14 cellular contexts compared by ENCODE assay signal in genomic region chr7:131183611-131184119, GRCh38.
A peak's percentile ranks its signal among the peaks of the same experiment; 100 is the strongest.
DNase-seq lines count a peak whose midpoint lies in the region; ATAC-seq and TF ChIP-seq lines count a peak whose summit lies in the region.
"Had no signal": no experiment of that assay in that cellular context is flagged by ENCODE, and none has a peak within 500 bp of the region (broad histone marks: within the 10 kb centered on the region; RNA-seq: fewer than 3 reads in every experiment).

No MANE protein-coding gene starts in this region.

- no peak overlapping the region for H3K4me3 Mint-ChIP-seq in activated T-helper 2 cell treated with anti-CD3 and anti-CD28 coated beads, Interferon-gamma antibody, Interleukin-2, Interleukin-4, amounts not matched to agents 10 μg/mL and 5 μg/mL and 100 μg/mL, durations not matched to agents 14 hours and 24 hours and 36 hours (ENCODE audit: low read depth)
- no peak overlapping the region for H3K4me3 Mint-ChIP-seq in HFFc6
- H3K4me3 Mint-ChIP-seq: neural crest cell had no signal

- no peak overlapping the region for H3K4me2 ChIP-seq in SK-N-SH
- H3K4me2 ChIP-seq in mesenchymal stem cell (ENCODE audit: low read length, poor library complexity, severe bottlenecking), result no peak overlapping the region

- no peak for DNase-seq in SK-N-SH
- DNase-seq in Jurkat, Clone E6-1 (ENCODE audit: low read depth, low spot score), result peak; percentile 40
- no peak for DNase-seq in activated T-helper 2 cell treated with anti-CD3 and anti-CD28 coated beads, Interferon-gamma antibody, Interleukin-2, Interleukin-4, amounts not matched to agents 10 μg/mL and 5 μg/mL and 100 μg/mL, durations not matched to agents 14 hours and 24 hours and 36 hours (ENCODE audit: low spot score)
- DNase-seq in mesenchymal stem cell, result no peak
- no peak for DNase-seq in islet precursor cell
- DNase-seq in HFFc6, result no peak
- DNase-seq: Calu3, sigmoid colon, substantia nigra had no signal

- H2AFZ ChIP-seq in SK-N-SH (ENCODE audit: low read depth) (no peak overlapping the region), mesenchymal stem cell (ENCODE audit: low read depth, low read length) (no peak overlapping the region)

- no peak overlapping the region for H4K8ac ChIP-seq in mesenchymal stem cell (ENCODE audit: low read length)

- H3K14ac ChIP-seq in mesenchymal stem cell (ENCODE audit: low read length in 2 of 2), result no peak overlapping the region

- no peaks in the 10 kb centered on the region for H3K79me1 ChIP-seq in mesenchymal stem cell (replicated peaks; ENCODE audit: low read length, poor library complexity, severe bottlenecking)

- peak overlapping the region; percentile 54 for H3K27ac Mint-ChIP-seq in activated T-helper 2 cell treated with anti-CD3 and anti-CD28 coated beads, Interferon-gamma antibody, Interleukin-2, Interleukin-4, amounts not matched to agents 10 μg/mL and 5 μg/mL and 100 μg/mL, durations not matched to agents 14 hours and 24 hours and 36 hours
- no peak overlapping the region; the same call in 1 of the 2 replicates for H3K27ac Mint-ChIP-seq in HFFc6

- no peak overlapping the region for H3K4ac ChIP-seq in mesenchymal stem cell (ENCODE audit: low read depth in 1 of 2, low read length in 2 of 2)

- peaks cover 4% of the 10 kb centered on the region for H3K9me3 Mint-ChIP-seq in activated T-helper 2 cell treated with anti-CD3 and anti-CD28 coated beads, Interferon-gamma antibody, Interleukin-2, Interleukin-4, amounts not matched to agents 10 μg/mL and 5 μg/mL and 100 μg/mL, durations not matched to agents 14 hours and 24 hours and 36 hours
- H3K9me3 Mint-ChIP-seq in HFFc6, result peaks cover 13% of the 10 kb centered on the region
- H3K9me3 Mint-ChIP-seq: neural crest cell had no signal

- no peak overlapping the region for H3K23ac ChIP-seq in mesenchymal stem cell (ENCODE audit: low read length in 2 of 2)

- H3K9me3 ChIP-seq in SK-N-SH (peaks cover 5% of the 10 kb centered on the region; the same call in 1 of the 2 replicates), mesenchymal stem cell (ENCODE audit: control insufficient read depth, low read length) (peaks cover 23% of the 10 kb centered on the region)
- H3K9me3 ChIP-seq: sigmoid colon had no signal

- CTCF ChIA-PET in SK-N-SH (lab: Yijun Ruan, JAX), result interaction anchor here (1.0 to 1.3 kb wide), 2 partner anchors 8 to 11 kb away, joined by 4 read pairs; no protein-coding TSS in a partner anchor

- TF ChIP-seq RAD21 in SK-N-SH (IDR thresholded peaks at IDR 0.05; ENCODE audit: low read length), result no peak

- no peak for ATAC-seq in SK-N-SH treated with all-trans-retinoic acid at 6 μM for 48 hours
- ATAC-seq in HG03175 (IDR thresholded peaks at IDR 0.05; ENCODE audit: unreplicated experiment), result no peak
- ATAC-seq: HepG2 had no signal

- no peak overlapping the region for H2BK120ac ChIP-seq in mesenchymal stem cell (ENCODE audit: low read depth, low read length)

- H4K91ac ChIP-seq in mesenchymal stem cell (ENCODE audit: low read length), result no peak overlapping the region

- no peak overlapping the region for H3K18ac ChIP-seq in mesenchymal stem cell (ENCODE audit: low read depth in 1 of 2, low read length in 2 of 2)

- 89% methylated on average over 3 of the region's 3 CpGs for WGBS in SK-N-SH (ENCODE audit: low lambda C conversion rate)
- WGBS in mesenchymal stem cell, result 97% methylated on average over 3 of the region's 3 CpGs

- H3K4me1 Mint-ChIP-seq in activated T-helper 2 cell treated with anti-CD3 and anti-CD28 coated beads, Interferon-gamma antibody, Interleukin-2, Interleukin-4, amounts not matched to agents 10 μg/mL and 5 μg/mL and 100 μg/mL, durations not matched to agents 14 hours and 24 hours and 36 hours (ENCODE audit: low read depth), result peaks cover 39% of the 10 kb centered on the region
- peaks cover 45% of the 10 kb centered on the region for H3K4me1 Mint-ChIP-seq in HFFc6 (ENCODE audit: low read depth)

- no peak overlapping the region for H2BK5ac ChIP-seq in mesenchymal stem cell (ENCODE audit: low read depth, low read length, poor library complexity, severe bottlenecking)

- H4K20me1 ChIP-seq in SK-N-SH (ENCODE audit: insufficient read depth), result no peaks in the 10 kb centered on the region

- no peaks in the 10 kb centered on the region for H3K27me3 Mint-ChIP-seq in activated T-helper 2 cell treated with anti-CD3 and anti-CD28 coated beads, Interferon-gamma antibody, Interleukin-2, Interleukin-4, amounts not matched to agents 10 μg/mL and 5 μg/mL and 100 μg/mL, durations not matched to agents 14 hours and 24 hours and 36 hours (ENCODE audit: low read depth)
- H3K27me3 Mint-ChIP-seq in HFFc6 (ENCODE audit: insufficient read depth), result peaks cover 4% of the 10 kb centered on the region; the same call in 1 of the 2 replicates

- intact Hi-C loops in activated T-helper 2 cell treated with anti-CD3 and anti-CD28 coated beads, Interferon-gamma antibody, Interleukin-2, Interleukin-4, amounts not matched to agents 10 μg/mL and 5 μg/mL and 100 μg/mL, durations not matched to agents 14 hours and 24 hours and 36 hours (cut with micrococcal nuclease), result loop anchor here (10.0 kb wide), 1 partner anchor 321 kb away; no protein-coding TSS in a partner anchor

- peaks cover 21% of the 10 kb centered on the region for H3F3A ChIP-seq in SK-N-SH (replicated peaks; ENCODE audit: insufficient read depth)

- H3K27ac ChIP-seq in SK-N-SH (ENCODE audit: low read depth in 2 of 2, low read length in 1 of 2), result no peak overlapping the region
- H3K27ac ChIP-seq in mesenchymal stem cell (ENCODE audit: low read length, poor library complexity, severe bottlenecking), result peak overlapping the region; percentile 48
- H3K27ac ChIP-seq: 22Rv1, sigmoid colon had no signal

- no peak for TF ChIP-seq EP300 in SK-N-SH (IDR thresholded peaks at IDR 0.05; ENCODE audit: borderline replicate concordance in 1 of 2, low read depth in 1 of 2, low read length in 1 of 2)

- H3K4me3 ChIP-seq in SK-N-SH (ENCODE audit: low read depth in 2 of 2, low read length in 1 of 2) (no peak overlapping the region), mesenchymal stem cell (ENCODE audit: insufficient read depth in 1 of 2, low read depth in 1 of 2, low read length in 2 of 2) (no peak overlapping the region)
- H3K4me3 ChIP-seq in Jurkat, Clone E6-1 (ENCODE audit: low read length), result no peak overlapping the region
- H3K4me3 ChIP-seq: sigmoid colon had no signal

- no peak overlapping the region for H2BK12ac ChIP-seq in mesenchymal stem cell (ENCODE audit: low read length in 2 of 2)

- no peaks in the 10 kb centered on the region for H3K9me2 ChIP-seq in SK-N-SH

- H3K27me3 ChIP-seq in SK-N-SH (ENCODE audit: insufficient read depth), result no peaks in the 10 kb centered on the region
- H3K27me3 ChIP-seq in mesenchymal stem cell (ENCODE audit: control insufficient read depth in 1 of 2, insufficient read depth in 1 of 2, low read length in 2 of 2), result no peaks in the 10 kb centered on the region
- H3K27me3 ChIP-seq: sigmoid colon had no signal

- H3K9ac ChIP-seq in SK-N-SH (no peak overlapping the region), mesenchymal stem cell (ENCODE audit: low read length) (no peak overlapping the region)

- peaks cover 0 to 8% of the 10 kb centered on the region in 2 experiments; a peak in 2 of 4 replicates for H3K4me1 ChIP-seq in SK-N-SH (ENCODE audit: control insufficient read depth in 1 of 2, insufficient read depth in 2 of 2, low read depth in 1 of 2, low read length in 1 of 2)
- H3K4me1 ChIP-seq in mesenchymal stem cell (ENCODE audit: control insufficient read depth, insufficient read depth, low read depth, low read length), result peaks cover 8% of the 10 kb centered on the region
- H3K4me1 ChIP-seq: sigmoid colon had no signal

- TF ChIP-seq CTCF in SK-N-SH (IDR thresholded peaks at IDR 0.05) (no peak), HFFc6 (IDR thresholded peaks at IDR 0.05) (no peak)

- peak overlapping the region; percentile 59 for H2AK5ac ChIP-seq in mesenchymal stem cell (ENCODE audit: low read length, severe bottlenecking)

- H3K36me3 ChIP-seq in SK-N-SH (replicated peaks in 1 of 2; ENCODE audit: control insufficient read depth in 1 of 2, insufficient read depth in 2 of 2, low read length in 1 of 2), result no peaks in the 10 kb centered on the region
- no peaks in the 10 kb centered on the region for H3K36me3 ChIP-seq in mesenchymal stem cell (ENCODE audit: control insufficient read depth in 1 of 2, insufficient read depth in 2 of 2, low read depth in 1 of 2, low read length in 2 of 2)
- H3K36me3 ChIP-seq: sigmoid colon had no signal

- no peak overlapping the region for H2BK15ac ChIP-seq in mesenchymal stem cell (ENCODE audit: low read depth, poor library complexity, severe bottlenecking)

- POLR2A ChIA-PET in SK-N-SH (lab: Yijun Ruan, JAX), result no interaction called here

- peaks cover 4% of the 10 kb centered on the region for H3K36me3 Mint-ChIP-seq in activated T-helper 2 cell treated with anti-CD3 and anti-CD28 coated beads, Interferon-gamma antibody, Interleukin-2, Interleukin-4, amounts not matched to agents 10 μg/mL and 5 μg/mL and 100 μg/mL, durations not matched to agents 14 hours and 24 hours and 36 hours (ENCODE audit: low read depth)
- peaks cover 12% of the 10 kb centered on the region for H3K36me3 Mint-ChIP-seq in HFFc6 (ENCODE audit: low read depth)

- H3K79me2 ChIP-seq in SK-N-SH (ENCODE audit: insufficient read depth), result no peaks in the 10 kb centered on the region

TF ChIP-seq in SK-N-SH, 30 proteins besides CTCF, POLR2A, EP300 and RAD21:
- TF ChIP-seq NFIC (IDR thresholded peaks at IDR 0.05; ENCODE audit: borderline replicate concordance) (peak; percentile 15; the same call in 1 of the 2 replicates), POLR2AphosphoS5 (IDR thresholded peaks at IDR 0.05; ENCODE audit: low read depth, low read length) (no peak)

TF ChIP-seq in SK-N-SH treated with all-trans-retinoic acid at 6 μM for 48 hours, 23 proteins besides CTCF, POLR2A, EP300 and RAD21 (continues in another document):
- TF ChIP-seq PPARA (CRISPR knock-in tag; IDR thresholded peaks at IDR 0.05; ENCODE audit: borderline replicate concordance) (no peak), SNAI2 (CRISPR knock-in tag; IDR thresholded peaks at IDR 0.05) (no peak), CSRNP3 (CRISPR knock-in tag; IDR thresholded peaks at IDR 0.05) (no peak), ARNTL (CRISPR knock-in tag; IDR thresholded peaks at IDR 0.05; ENCODE audit: borderline replicate concordance, low read depth) (no peak), ZFP30 (CRISPR knock-in tag; IDR thresholded peaks at IDR 0.05) (no peak)
